ENCODE assay signal across 27 cellular contexts in the genomic region with DNA sequence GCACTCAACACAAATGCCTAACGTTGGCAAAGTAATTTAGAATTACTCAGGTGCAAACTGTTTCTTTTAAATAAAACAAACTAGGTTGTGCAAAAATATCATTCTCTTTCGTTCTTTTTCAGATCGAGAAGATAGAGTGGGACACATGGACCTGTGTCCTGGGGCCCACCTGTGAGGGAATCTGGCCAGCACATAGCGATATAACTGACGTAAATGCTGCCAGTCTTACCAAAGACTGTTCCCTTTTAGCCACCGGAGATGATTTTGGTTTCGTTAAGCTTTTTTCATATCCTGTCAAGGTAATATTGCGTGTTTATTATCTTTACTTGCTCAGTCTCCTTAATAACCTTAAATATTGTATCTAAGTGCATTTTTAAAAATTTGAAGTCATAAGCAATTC.
"Had no signal": no experiment of that assay in that cellular context is flagged by ENCODE, and none has a peak within 500 bp of the region (broad histone marks: within the 10 kb centered on the region; RNA-seq: fewer than 3 reads in every experiment).

No MANE protein-coding gene starts in this region.

- H3K27me3 ChIP-seq: stomach, suprapubic skin, testis, thyroid gland, tibial artery, tibial nerve, transverse colon, upper lobe of left lung, upper lobe of right lung, uterus, vagina had no signal

- H3K9me3 ChIP-seq: testis, thoracic aorta, thyroid gland, tibial artery, upper lobe of left lung, upper lobe of right lung, uterus, vagina had no signal

- ATAC-seq: stimulated activated effector memory CD8-positive, alpha-beta T cell treated with anti-CD3 and anti-CD28 coated beads, Interleukin-12 subunit alpha, Interleukin-12 subunit beta, amount 100 ng/mL, for 72 hours; stimulated activated memory B cell treated with anti-CD40 and anti-IgM and Interleukin-4, amounts not matched to agents 10 μg/mL and 1 μg/mL and 100 μg/mL, for 72 hours; stimulated activated naive B cell treated with anti-CD40 and anti-IgM and Interleukin-4, amounts not matched to agents 10 μg/mL and 1 μg/mL and 100 μg/mL, for 72 hours; stimulated activated naive CD8-positive, alpha-beta T cell treated with anti-CD3 and anti-CD28 coated beads, Interleukin-15, amount 100 ng/mL, for 72 hours; stimulated activated naive CD8-positive, alpha-beta T cell treated with anti-CD3 and anti-CD28 coated beads, Interleukin-15, Interleukin-2, amounts not matched to agents 100 U/mL and 50 U/mL, for 24 hours; upper lobe of right lung had no signal

- H3K27ac ChIP-seq: stomach, suprapubic skin, testis, thoracic aorta, thyroid gland, tibial artery, tibial nerve, transverse colon, upper lobe of left lung, upper lobe of right lung, uterus, vagina had no signal

- FAIRE-seq: urothelium cell line had no signal

- H3K4me1 ChIP-seq: stomach, suprapubic skin, testis, thyroid gland, tibial artery, tibial nerve, transverse colon, upper lobe of left lung, upper lobe of right lung, uterus, vagina had no signal

- H3K4me3 ChIP-seq: stomach, suprapubic skin, testis, thoracic aorta, thyroid gland, tibial artery, tibial nerve, transverse colon, upper lobe of left lung, upper lobe of right lung, uterus, vagina had no signal

- H3K36me3 ChIP-seq: stomach, suprapubic skin, thoracic aorta, thyroid gland, tibial artery, tibial nerve, transverse colon, upper lobe of left lung, upper lobe of right lung, uterus, vagina had no signal

- DNase-seq: stimulated activated CD4-positive, alpha-beta T cell treated with anti-CD3 and anti-CD28 coated beads, Interleukin-2, amount 100 ng/mL, for 48 hours; stimulated activated CD4-positive, alpha-beta T cell treated with anti-CD3 and anti-CD28 coated beads, Interleukin-4, amount 100 ng/mL, for 1 hour; stimulated activated CD4-positive, alpha-beta T cell treated with anti-CD3 and anti-CD28 coated beads, Interleukin-4, amount 100 ng/mL, for 24 hours; stimulated activated CD4-positive, alpha-beta T cell treated with anti-CD3 and anti-CD28 coated beads, Interleukin-4, amount 100 ng/mL, for 4 hours; stimulated activated CD8-positive, alpha-beta memory T cell treated with anti-CD3 and anti-CD28 coated beads, Interleukin-4, amount 100 ng/mL, for 48 hours; stimulated activated naive B cell treated with anti-CD40 and anti-IgM and Interleukin-4, amounts not matched to agents 10 μg/mL and 1 μg/mL and 100 μg/mL, for 72 hours; stimulated activated naive CD4-positive, alpha-beta T cell; stimulated activated naive CD4-positive, alpha-beta T cell treated with Interleukin-2 at 50 U/mL for 16 hours; stimulated activated naive CD8-positive, alpha-beta T cell treated with anti-CD3 and anti-CD28 coated beads, Interleukin-15, amount 100 ng/mL, for 72 hours; stimulated activated naive CD8-positive, alpha-beta T cell treated with anti-CD3 and anti-CD28 coated beads, Interleukin-15, Interleukin-2, amounts not matched to agents 100 U/mL and 50 U/mL, for 24 hours; stomach; substantia nigra; testis; thyroid gland; tibial artery; transverse colon; trophoblast cell; upper lobe of left lung; upper lobe of right lung; uterus had no signal
